In the genomic region with DNA sequence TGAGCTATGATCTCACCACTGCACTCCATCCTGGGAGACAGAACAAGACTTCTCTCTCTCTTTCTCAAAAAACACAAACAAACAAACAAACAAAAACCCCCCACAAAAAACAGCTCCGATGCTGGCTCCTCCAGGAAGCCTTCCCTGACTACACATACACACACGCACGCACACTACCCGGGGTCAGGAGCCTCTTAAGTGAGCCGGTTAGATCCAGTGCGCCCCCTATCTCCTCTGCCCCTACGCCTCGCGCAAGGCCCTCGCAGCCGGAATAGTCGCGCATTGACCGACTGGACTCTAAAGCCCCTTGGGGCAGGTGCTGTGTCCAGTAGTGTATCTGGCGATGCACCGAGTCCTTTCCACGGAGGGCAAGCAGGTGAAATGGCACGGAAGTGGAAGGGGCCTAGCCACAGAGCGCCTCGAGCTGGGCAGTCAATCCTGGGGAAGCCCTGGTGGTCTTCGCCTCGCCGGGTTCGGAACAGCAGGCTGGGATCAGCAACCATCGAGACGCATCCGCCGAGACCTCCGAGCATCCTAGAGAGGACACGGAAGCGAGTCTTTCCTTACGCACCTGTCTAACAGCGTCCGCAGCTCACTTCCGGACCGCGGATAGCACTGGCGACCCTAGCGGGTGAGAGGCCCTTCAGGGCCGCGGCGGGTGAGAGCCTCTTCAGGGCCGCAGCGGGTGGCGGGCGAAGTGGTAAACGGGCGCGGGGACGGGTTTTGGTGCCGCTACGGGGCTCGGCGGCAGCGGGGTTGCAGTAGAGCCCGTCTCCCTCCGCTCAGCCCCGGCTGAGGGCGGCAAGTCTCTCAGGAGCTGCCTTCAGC, we compare ENCODE assay signal across 8 cellular contexts. TPM values are rescaled to one million over a fixed set of nuclear protein-coding genes. Genes with fewer than 3 reads are reported as not detected.
DNase-seq lines count a peak whose midpoint lies in the region; ATAC-seq and TF ChIP-seq lines count a peak whose summit lies in the region.

A gene (plus strand): TSS at position 588 of the 828 bp plus-strand sequence. CDS start 2,661 bp downstream, outside the sequence.

- ATAC-seq in HG02678 (IDR thresholded peaks at IDR 0.05; ENCODE audit: unreplicated experiment) = peak; percentile 95
- ATAC-seq in left cardiac atrium = peak; percentile 98 to 99
- ATAC-seq in upper lobe of right lung = peak; percentile 99

- H3K36me3 ChIP-seq in adrenal gland (replicated peaks in 1 of 2) (peaks cover 0 to 34% of the 10 kb centered on the region in 2 donors), upper lobe of right lung (peaks cover 32% of the 10 kb centered on the region)

- TF ChIP-seq CTCF in GM12873 (IDR thresholded peaks at IDR 0.05; ENCODE audit: insufficient read depth, low read depth, low read length, missing control alignments) = peak; percentile 50
- peak in 4 of 6 experiments; percentile 25 to 37 (median 36) for TF ChIP-seq CTCF in adrenal gland (IDR thresholded peaks at IDR 0.05)
- TF ChIP-seq CTCF in upper lobe of right lung (IDR thresholded peaks at IDR 0.05) = peak; percentile 41

- no peaks in the 10 kb centered on the region for H3K9me3 ChIP-seq in adrenal gland (replicated peaks in 1 of 3)
- H3K9me3 ChIP-seq in upper lobe of right lung = no peaks in the 10 kb centered on the region

- H3K27ac ChIP-seq in adrenal gland = peak within 1 kb of the TSS in 4 of 5 donors; percentile 55 to 88 (median 74)
- H3K27ac ChIP-seq in upper lobe of right lung = peak within 1 kb of the TSS; percentile 87

- TF ChIP-seq POLR2A in adrenal gland (IDR thresholded peaks at IDR 0.05) = peak; percentile 55 to 76

- H3K27me3 ChIP-seq in adrenal gland (no peaks in the 10 kb centered on the region), upper lobe of right lung (no peaks in the 10 kb centered on the region)

- DNase-seq in NCI-H1417 (lab: John Stamatoyannopoulos, UW) (peak; percentile 96 to 98 (median 97)), T follicular helper cell (ENCODE audit: low read depth) (peak; percentile 74), adrenal gland (peak; percentile 87 to 93 (median 90)), left cardiac atrium (peak; percentile 91), posterior vena cava (ENCODE audit: low spot score) (peak; percentile 96), upper lobe of right lung (peak; percentile 94)

- WGBS in adrenal gland, 4 donors = 0 to 3% (median 1%) methylated on average over 6 to 59 of the region's 59 CpGs

- peak within 1 kb of the TSS; percentile 36 to 83 (median 70) for H3K4me3 ChIP-seq in adrenal gland
- H3K4me3 ChIP-seq in upper lobe of right lung = peak within 1 kb of the TSS; percentile 86

- peaks cover 12 to 18% of the 10 kb centered on the region in 2 donors for H3K4me1 ChIP-seq in adrenal gland (replicated peaks in 1 of 2)
- peaks cover 12% of the 10 kb centered on the region for H3K4me1 ChIP-seq in upper lobe of right lung

- intact Hi-C loops in adrenal gland (cut with DNase I) (no loop called here), left cardiac atrium (cut with DNase I) (no loop called here), posterior vena cava (cut with DNase I) (no loop called here), upper lobe of right lung (cut with DNase I) (no loop called here)

RNA-seq across cellular contexts. Expression of the gene that starts here (rescaled TPM):
- 10 to 100 TPM; 11.0 to 18.4 (median 13.9) TPM for total RNA-seq in adrenal gland
- polyA plus RNA-seq in adrenal gland = 1 to 10 TPM; 5.4 to 7.9 (median 6.0) TPM
- 1 to 10 TPM; 9.4 to 9.7 TPM for total RNA-seq in left cardiac atrium
- 10 to 100 TPM; 10.9 to 12.4 TPM for total RNA-seq in posterior vena cava
- total RNA-seq in upper lobe of right lung = 18.3 TPM

Comparison
In these comparisons a context has a peak if more than half of its experiments do, and no peak if none do; other contexts are left out.
1. Peak in every context shown above with its lines: DNase-seq, ATAC-seq, H3K4me3 ChIP-seq and H3K27ac ChIP-seq.